ENCODE assay signal across 2 cellular contexts in genomic region chr6:28729501-28730402, GRCh38.
TF ChIP-seq lines count a peak whose summit lies in the region.

No MANE protein-coding gene starts in this region.

TF ChIP-seq in IMR-90, 13 proteins besides CTCF, POLR2A, EP300 and RAD21 (continued from another document):
- TF ChIP-seq RFX5 (IDR thresholded peaks at IDR 0.05; ENCODE audit: low read depth, low read length) (no peak), ELK1 (IDR thresholded peaks at IDR 0.05; ENCODE audit: borderline replicate concordance, low read depth, low read length) (no peak), MAZ (IDR thresholded peaks at IDR 0.05; ENCODE audit: borderline replicate concordance, low read depth, low read length) (no peak), USF2 (IDR thresholded peaks at IDR 0.05; ENCODE audit: low read depth, low read length) (no peak), RCOR1 (IDR thresholded peaks at IDR 0.05; ENCODE audit: insufficient replicate concordance, low read length) (no peak), NFE2L2 (IDR thresholded peaks at IDR 0.05; ENCODE audit: low read depth, low read length) (no peak), MXI1 (IDR thresholded peaks at IDR 0.05; ENCODE audit: borderline replicate concordance, low read depth, low read length) (no peak), CEBPB (IDR thresholded peaks at IDR 0.05; ENCODE audit: low read depth, low read length) (no peak), CHD1 (IDR thresholded peaks at IDR 0.05; ENCODE audit: low read depth, low read length) (no peak), SMC3 (IDR thresholded peaks at IDR 0.05; ENCODE audit: low read depth, low read length) (no peak)

TF ChIP-seq in GM12878, 131 proteins besides CTCF, POLR2A, EP300 and RAD21 (continued from another document):
- TF ChIP-seq ZNF384 (IDR thresholded peaks at IDR 0.05; ENCODE audit: borderline replicate concordance, low read depth, low read length) (no peak), NFIC (IDR thresholded peaks at IDR 0.05; ENCODE audit: low read depth, low read length) (no peak), IRF4 (IDR thresholded peaks at IDR 0.05; ENCODE audit: low read depth, low read length) (no peak), TAF1 (IDR thresholded peaks at IDR 0.05; ENCODE audit: borderline replicate concordance, low read depth, low read length) (no peak), HDAC2 (IDR thresholded peaks at IDR 0.05) (no peak), PML (IDR thresholded peaks at IDR 0.05; ENCODE audit: low read length) (no peak), WRNIP1 (IDR thresholded peaks at IDR 0.05; ENCODE audit: borderline replicate concordance, low read depth, low read length) (no peak), IRF5 (IDR thresholded peaks at IDR 0.05; ENCODE audit: borderline replicate concordance) (no peak), TBL1XR1 (IDR thresholded peaks at IDR 0.05; ENCODE audit: low read depth, low read length) (no peak), RB1 (IDR thresholded peaks at IDR 0.05; ENCODE audit: borderline replicate concordance) (no peak), ATF2 (IDR thresholded peaks at IDR 0.05; ENCODE audit: low read length) (no peak)
TF ChIP-seq in GM12878: peak in this region for 0.
